Comparison of ENCODE assay signal across 9 cellular contexts in the genomic region with DNA sequence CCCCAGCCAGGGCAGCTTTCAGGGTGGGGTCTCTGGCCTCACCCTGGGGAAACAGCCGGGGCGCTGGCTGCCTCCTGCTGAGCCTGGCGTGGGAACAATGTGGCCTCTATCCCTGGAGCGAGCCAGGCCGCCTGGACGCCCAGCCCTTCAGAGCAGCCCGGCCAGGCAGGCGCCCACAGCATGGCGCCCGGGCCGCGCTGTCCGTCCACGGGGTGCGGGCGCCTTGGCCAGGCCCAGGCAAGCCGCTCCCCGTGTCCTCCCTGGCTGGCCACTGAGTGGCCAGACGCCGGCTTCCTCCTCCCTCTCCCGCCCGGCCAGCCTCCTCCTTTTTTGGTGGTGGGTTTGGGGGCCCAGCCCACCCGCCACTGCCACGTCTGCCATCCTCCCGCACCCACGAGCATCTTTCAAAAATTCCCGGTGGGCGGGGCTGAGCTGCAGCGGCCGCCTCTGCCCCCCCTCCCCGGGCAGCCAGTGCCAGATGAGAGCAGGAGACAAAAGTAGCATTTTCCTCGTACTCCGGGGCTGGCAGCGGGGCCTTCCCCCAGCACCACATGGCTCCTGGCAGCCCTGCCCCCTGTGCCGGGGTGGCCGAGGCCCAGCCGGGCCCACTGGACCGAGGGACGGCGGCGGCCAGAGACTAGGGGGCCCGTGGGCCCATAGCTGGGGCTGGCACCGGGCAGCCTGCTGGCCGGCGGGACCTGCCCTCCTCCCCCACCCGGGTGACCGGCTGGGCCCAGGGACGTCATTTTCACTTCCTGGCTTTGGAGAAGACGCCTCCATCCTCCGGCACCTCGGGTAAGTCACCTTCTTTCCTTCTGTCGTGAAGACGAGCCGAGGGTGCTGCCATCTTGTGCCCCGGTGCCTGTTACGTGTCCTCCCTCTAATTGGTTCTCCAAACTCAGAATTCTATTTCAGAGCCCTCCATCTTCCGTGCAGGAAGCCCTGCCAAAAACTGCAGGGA.
DNase-seq lines count a peak whose midpoint lies in the region; ATAC-seq and TF ChIP-seq lines count a peak whose summit lies in the region.
"Had no signal": no experiment of that assay in that cellular context is flagged by ENCODE, and none has a peak within 500 bp of the region (broad histone marks: within the 10 kb centered on the region; RNA-seq: fewer than 3 reads in every experiment).

No MANE protein-coding gene starts in this region.

- no peaks in the 10 kb centered on the region for H3K9me3 Mint-ChIP-seq in MCF 10A (ENCODE audit: unreplicated experiment)
- no peaks in the 10 kb centered on the region for H3K9me3 Mint-ChIP-seq in effector memory CD8-positive, alpha-beta T cell

- H3K4me1 Mint-ChIP-seq in MCF 10A (ENCODE audit: insufficient read depth, unreplicated experiment) = peaks cover 27% of the 10 kb centered on the region
- H3K4me1 Mint-ChIP-seq in effector memory CD8-positive, alpha-beta T cell (ENCODE audit: low read depth in 2 of 2) = peaks cover 1 to 20% of the 10 kb centered on the region in 2 donors

- ATAC-seq in HG03280 (IDR thresholded peaks at IDR 0.05; ENCODE audit: unreplicated experiment) = no peak
- ATAC-seq in effector memory CD8-positive, alpha-beta T cell (replicated peaks) = no peak

- peak overlapping the region; percentile 100 for H3K27ac Mint-ChIP-seq in MCF 10A (ENCODE audit: low read depth, unreplicated experiment)
- H3K27ac Mint-ChIP-seq in effector memory CD8-positive, alpha-beta T cell = peak overlapping the region in 1 of 2 donors; percentile 30

- TSS peak; percentile 43 for BruUV-seq in MCF 10A (replicated peaks; lab: Mats Ljungman, UMichigan)

- POLR2A ChIA-PET in MCF 10A (lab: Yijun Ruan, JAX) = interaction anchor here (0.6 to 11.2 kb wide), 18 partner anchors 8 to 543 kb away, joined by 3 to 1278 read pairs (median 6); partner anchors contain the start of gene TRMU

- DNase-seq in LNCaP clone FGC (ENCODE audit: low read depth) (no peak), MCF 10A (ENCODE audit: unreplicated experiment) (peak; percentile 90), lower leg skin (ENCODE audit: low spot score in 2 of 2) (peak; percentile 76 to 96), SKM-1 (lab: John Stamatoyannopoulos, UW; ENCODE audit: unreplicated experiment) (no peak), UCSD-AML1 (lab: John Stamatoyannopoulos, UW; ENCODE audit: unreplicated experiment) (no peak)
- no peak for DNase-seq in effector memory CD8-positive, alpha-beta T cell
- DNase-seq: GF-D8 had no signal

- H3K4me3 Mint-ChIP-seq in MCF 10A (ENCODE audit: unreplicated experiment) = peak overlapping the region; percentile 96
- H3K4me3 Mint-ChIP-seq in effector memory CD8-positive, alpha-beta T cell = no peak overlapping the region

- 2 to 19% methylated on average over 34 to 36 of the region's 57 CpGs for WGBS in lower leg skin, 2 donors

- TF ChIP-seq CTCF in 22Rv1 (IDR thresholded peaks at IDR 0.05) (no peak), LNCaP clone FGC (IDR thresholded peaks at IDR 0.05; ENCODE audit: control insufficient read depth, extremely low read depth, insufficient read depth) (no peak), MCF 10A (IDR thresholded peaks at IDR 0.05; ENCODE audit: unreplicated experiment) (no peak), lower leg skin (IDR thresholded peaks at IDR 0.05) (no peak)

- CTCF ChIA-PET in MCF 10A (lab: Yijun Ruan, JAX) = interaction anchor here (1.1 to 3.5 kb wide), 7 partner anchors 7 to 74 kb away, joined by 3 to 16 read pairs (median 5); no protein-coding TSS in a partner anchor

- H3K27ac ChIP-seq in 22Rv1 = peak overlapping the region; percentile 100

- H3K4me3 ChIP-seq in LNCaP clone FGC (ENCODE audit: low read depth, low read length) (peak overlapping the region; percentile 95), lower leg skin (ENCODE audit: low read depth, poor library complexity, severe bottlenecking) (peak overlapping the region; percentile 20)

- peaks cover 97% of the 10 kb centered on the region for H3K36me3 Mint-ChIP-seq in MCF 10A (ENCODE audit: insufficient read depth, unreplicated experiment)
- no peaks in the 10 kb centered on the region for H3K36me3 Mint-ChIP-seq in effector memory CD8-positive, alpha-beta T cell (ENCODE audit: insufficient read depth)

- H3K27me3 Mint-ChIP-seq in MCF 10A (ENCODE audit: insufficient read depth, unreplicated experiment) = no peaks in the 10 kb centered on the region
- peaks cover 0 to 12% of the 10 kb centered on the region in 2 donors for H3K27me3 Mint-ChIP-seq in effector memory CD8-positive, alpha-beta T cell

- intact Hi-C loops in MCF 10A (cut with micrococcal nuclease) (loop anchor here (2.0 kb wide), 2 partner anchors 13 to 21 kb away; no protein-coding TSS in a partner anchor), lower leg skin (cut with DNase I; ENCODE audit: low total_unique reads) (loop anchor here (2.0 kb wide), 1 partner anchor 27 kb away; no protein-coding TSS in a partner anchor)

- TF ChIP-seq POLR2A in lower leg skin (IDR thresholded peaks at IDR 0.05) = no peak

Comparison
In these comparisons a context has a peak if more than half of its experiments do, and no peak if none do; other contexts are left out.
1. DNase-seq: peak in MCF 10A (single experiment) and lower leg skin (2 of 2); none in LNCaP clone FGC (single experiment), SKM-1 (single experiment), effector memory CD8-positive, alpha-beta T cell (0 of 3) and UCSD-AML1 (single experiment).